In the genomic region with DNA sequence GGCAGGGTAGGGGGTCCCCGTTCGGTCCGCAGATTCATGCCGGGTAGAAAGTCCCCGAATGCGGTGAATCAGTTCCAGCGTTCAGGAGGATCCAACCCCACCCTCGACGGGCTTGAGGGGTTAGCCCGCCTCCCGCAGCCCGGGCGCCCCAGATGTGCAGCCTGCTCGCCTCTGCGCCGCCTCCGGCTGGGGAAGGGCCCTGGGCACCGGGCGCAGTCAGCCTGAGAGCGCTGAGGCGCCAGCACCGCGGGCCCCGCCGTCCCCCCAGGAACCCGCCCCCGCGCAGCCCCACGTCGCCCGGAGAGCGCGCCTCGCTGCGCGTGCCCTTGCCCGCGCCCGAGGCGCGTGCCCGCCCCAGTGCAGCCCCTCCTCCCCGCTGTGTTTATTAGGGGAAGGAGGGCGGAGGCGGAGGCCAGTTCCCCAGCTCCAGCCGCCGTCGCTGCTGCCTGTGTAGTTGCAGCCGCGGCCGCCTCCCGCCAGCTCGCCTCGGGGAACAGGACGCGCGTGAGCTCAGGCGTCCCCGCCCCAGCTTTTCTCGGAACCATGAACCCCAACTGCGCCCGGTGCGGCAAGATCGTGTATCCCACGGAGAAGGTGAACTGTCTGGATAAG, we compare ENCODE assay signal across 8 cellular contexts. TPM values are rescaled to one million over a fixed set of nuclear protein-coding genes. Genes with fewer than 3 reads are reported as not detected.
DNase-seq lines count a peak whose midpoint lies in the region; ATAC-seq and TF ChIP-seq lines count a peak whose summit lies in the region.

A gene with protein sequence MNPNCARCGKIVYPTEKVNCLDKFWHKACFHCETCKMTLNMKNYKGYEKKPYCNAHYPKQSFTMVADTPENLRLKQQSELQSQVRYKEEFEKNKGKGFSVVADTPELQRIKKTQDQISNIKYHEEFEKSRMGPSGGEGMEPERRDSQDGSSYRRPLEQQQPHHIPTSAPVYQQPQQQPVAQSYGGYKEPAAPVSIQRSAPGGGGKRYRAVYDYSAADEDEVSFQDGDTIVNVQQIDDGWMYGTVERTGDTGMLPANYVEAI (plus strand): TSS at position 412 of the 612 bp plus-strand sequence. CDS start 132 bp downstream, at position 544.

- intact Hi-C loops in Caco-2 (cut with micrococcal nuclease; ENCODE audit: unreplicated experiment) = loop anchor here (5.0 kb wide), 3 partner anchors 53 to 98 kb away; partner anchors contain the start of gene FBXO47

- H3K36me3 ChIP-seq in Caco-2 (ENCODE audit: control insufficient read depth, insufficient read depth, low read length) (no peaks in the 10 kb centered on the region), Peyer's patch (no peaks in the 10 kb centered on the region), muscle layer of duodenum (ENCODE audit: control insufficient read depth in 1 of 2, insufficient read depth in 2 of 2, low read length in 2 of 2) (peaks cover 0 to 4% of the 10 kb centered on the region in 2 donors)

- peak within 1 kb of the TSS; percentile 79 for H3K4me3 ChIP-seq in Caco-2 (ENCODE audit: low read depth, low read length)
- peak within 1 kb of the TSS; percentile 77 to 95 (median 89) for H3K4me3 ChIP-seq in Peyer's patch
- H3K4me3 ChIP-seq in muscle layer of duodenum (ENCODE audit: low read depth in 1 of 2, low read length in 2 of 2) = peak within 1 kb of the TSS; percentile 90 to 100

- H3K27ac Mint-ChIP-seq in Caco-2 (ENCODE audit: unreplicated experiment) = peak within 1 kb of the TSS; percentile 92

- peaks cover 14% of the 10 kb centered on the region for H3K4me1 Mint-ChIP-seq in Caco-2 (ENCODE audit: low read depth, unreplicated experiment)
- H3K4me1 Mint-ChIP-seq in activated T-cell treated with anti-CD3 and anti-CD28 coated beads, Interleukin-2, amount 50 U/mL, for 4 hours (ENCODE audit: low read depth) = peaks cover 54% of the 10 kb centered on the region

- ATAC-seq in GM21381 (IDR thresholded peaks at IDR 0.05; ENCODE audit: unreplicated experiment) (peak; percentile 36), esophagus mucosa (peak; percentile 81)
- ATAC-seq in activated T-cell treated with anti-CD3 and anti-CD28 coated beads, Interleukin-2, amount 50 U/mL, for 4 hours = peak; percentile 69 to 72

- no peaks in the 10 kb centered on the region for H3K9me3 Mint-ChIP-seq in Caco-2 (ENCODE audit: unreplicated experiment)
- H3K9me3 Mint-ChIP-seq in activated T-cell treated with anti-CD3 and anti-CD28 coated beads, Interleukin-2, amount 50 U/mL, for 4 hours = no peaks in the 10 kb centered on the region

- DNase-seq in Caco-2 (peak; percentile 89 to 93), HuH-7.5 (ENCODE audit: low spot score) (peak; percentile 82), Peyer's patch (peak; percentile 92 to 96 (median 94))
- DNase-seq in activated T-cell treated with anti-CD3 and anti-CD28 coated beads, Interleukin-2, amount 50 U/mL, for 4 hours = peak; percentile 81
- DNase-seq in stimulated activated CD8-positive, alpha-beta memory T cell treated with anti-CD3 and anti-CD28 coated beads, Interleukin-7, amount 100 ng/mL, for 4 hours (ENCODE audit: low read depth in 2 of 2) = peak; percentile 65 to 83

- no TSS peak for BruUV-seq in Caco-2 (replicated peaks; lab: Mats Ljungman, UMichigan)

- TF ChIP-seq POLR2A in Peyer's patch (IDR thresholded peaks at IDR 0.05) = peak; percentile 99

- CTCF ChIA-PET in Caco-2 (lab: Charles Lee) = interaction anchor here (0.6 to 3.3 kb wide), 10 partner anchors 16 to 1225 kb away, joined by 3 to 21 read pairs (median 5); partner anchors contain the start of genes RPL19 and RPL23

- H3K27me3 Mint-ChIP-seq in Caco-2 (ENCODE audit: insufficient read depth, unreplicated experiment) = no peaks in the 10 kb centered on the region
- H3K27me3 Mint-ChIP-seq in activated T-cell treated with anti-CD3 and anti-CD28 coated beads, Interleukin-2, amount 50 U/mL, for 4 hours (ENCODE audit: low read depth) = no peaks in the 10 kb centered on the region

- H3K4me1 ChIP-seq in Caco-2 (peaks cover 36% of the 10 kb centered on the region), Peyer's patch (peaks cover 0 to 45% (median 33%) of the 10 kb centered on the region in 4 donors), muscle layer of duodenum (ENCODE audit: control insufficient read depth in 1 of 2, insufficient read depth in 2 of 2, low read length in 2 of 2) (peaks cover 38 to 45% of the 10 kb centered on the region in 2 donors)

- H3K27ac ChIP-seq in Peyer's patch = peak within 1 kb of the TSS; percentile 89 to 99 (median 98)
- peak within 1 kb of the TSS; percentile 91 for H3K27ac ChIP-seq in muscle layer of duodenum (ENCODE audit: low read length)

- POLR2A ChIA-PET in Caco-2 (lab: Charles Lee) = interaction anchor here (0.6 to 3.5 kb wide), 6 partner anchors 12 to 284 kb away, joined by 3 to 42 read pairs (median 4); partner anchors contain the start of gene RPL23

- peaks cover 66% of the 10 kb centered on the region for H3K36me3 Mint-ChIP-seq in Caco-2 (ENCODE audit: insufficient read depth, unreplicated experiment)
- H3K36me3 Mint-ChIP-seq in activated T-cell treated with anti-CD3 and anti-CD28 coated beads, Interleukin-2, amount 50 U/mL, for 4 hours (ENCODE audit: insufficient read depth) = no peaks in the 10 kb centered on the region

- H3K27me3 ChIP-seq in Caco-2 (replicated peaks; ENCODE audit: control insufficient read depth, insufficient read depth, low read length) (no peaks in the 10 kb centered on the region), Peyer's patch (no peaks in the 10 kb centered on the region), muscle layer of duodenum (ENCODE audit: low read depth, low read length) (no peaks in the 10 kb centered on the region)

- H3K9me3 ChIP-seq in Caco-2 (no peaks in the 10 kb centered on the region), Peyer's patch (no peaks in the 10 kb centered on the region), muscle layer of duodenum (ENCODE audit: control insufficient read depth in 1 of 2, low read length in 2 of 2) (no peaks in the 10 kb centered on the region)

- H3K4me3 Mint-ChIP-seq in Caco-2 (ENCODE audit: unreplicated experiment) = peak within 1 kb of the TSS; percentile 86
- peak within 1 kb of the TSS; percentile 94 for H3K4me3 Mint-ChIP-seq in activated T-cell treated with anti-CD3 and anti-CD28 coated beads, Interleukin-2, amount 50 U/mL, for 4 hours

- TF ChIP-seq CTCF in Caco-2 (IDR thresholded peaks at IDR 0.05; ENCODE audit: insufficient read depth in 1 of 2, low read depth in 1 of 2, low read length in 1 of 2, severe bottlenecking in 1 of 2, unreplicated experiment in 1 of 2) = no peak
- TF ChIP-seq CTCF in Peyer's patch (IDR thresholded peaks at IDR 0.05) = peak in 1 of 6 experiments; percentile 2

RNA-seq across cellular contexts. Expression of the gene that starts here (rescaled TPM):
- total RNA-seq in Caco-2 (2022) = 137 and 143 TPM in 2 replicates
- total RNA-seq in Peyer's patch = 100 to 1,000 TPM; 166 to 654 (median 590) TPM
- total RNA-seq in activated T-cell treated with anti-CD3 and anti-CD28 coated beads, Interleukin-2, amount 50 U/mL, for 4 hours = 100 to 1,000 TPM in 1 of 3 donors, 10 to 100 TPM in 2; 74.7 to 109 (median 88.2) TPM
- total RNA-seq in esophagus mucosa = 50.0 TPM

Comparison
In these comparisons a context has a peak if more than half of its experiments do, and no peak if none do; other contexts are left out.
1. Peak in every context shown above with its lines: DNase-seq, ATAC-seq, H3K4me3 ChIP-seq and H3K27ac ChIP-seq.